1 cellular context compared by ENCODE assay signal in genomic region chr11:9090488-9091043, GRCh38.
TF ChIP-seq lines count a peak whose summit lies in the region.

No MANE protein-coding gene starts in this region.

TF ChIP-seq in neural cell, 6 proteins besides CTCF, POLR2A, EP300 and RAD21 (continued from another document):
- no peak for TF ChIP-seq REST (IDR thresholded peaks at IDR 0.05; ENCODE audit: borderline replicate concordance)
